In the genomic region with DNA sequence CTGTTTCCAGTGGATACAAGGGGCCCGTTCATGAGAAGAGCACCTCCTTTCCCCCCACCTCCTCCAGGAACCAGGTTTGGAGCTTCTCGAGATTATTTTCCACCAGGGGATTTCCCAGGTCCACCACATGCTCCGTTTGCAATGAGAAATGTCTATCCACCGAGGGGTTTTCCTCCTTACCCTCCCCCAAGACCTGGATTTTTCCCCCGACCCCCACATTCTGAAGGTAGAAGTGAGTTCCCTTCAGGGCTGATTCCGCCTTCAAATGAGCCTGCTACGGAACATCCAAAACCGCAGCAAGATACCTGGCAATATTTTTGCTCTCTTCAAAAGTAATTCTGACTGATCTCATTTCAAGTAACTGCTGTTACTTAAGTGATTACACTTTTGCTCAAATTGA, we compare ENCODE assay signal across 9 cellular contexts. TPM values are rescaled to one million over a fixed set of nuclear protein-coding genes. Genes with fewer than 3 reads are reported as not detected.
DNase-seq lines count a peak whose midpoint lies in the region; ATAC-seq and TF ChIP-seq lines count a peak whose summit lies in the region.
"Not testable (repeated sequence)": the region's sequence is repeated elsewhere in the genome, so short reads cannot be mapped to it uniquely, and the experiment has no call there.
"Had no signal": no experiment of that assay in that cellular context is flagged by ENCODE, and none has a peak within 500 bp of the region (broad histone marks: within the 10 kb centered on the region; RNA-seq: fewer than 3 reads in every experiment).

No MANE protein-coding gene starts in this region.

- intact Hi-C loops in CD4-positive, alpha-beta T cell (cut with DNase I, micrococcal nuclease) = loop anchor here in 1 of 2 experiments (10.0 kb wide), 2 partner anchors 143 to 1787 kb away; a partner anchor contains a TSS
- intact Hi-C loops in activated B cell treated with CpG ODN at 0.5 μM for 24 hours (cut with micrococcal nuclease) = loop anchor here (5.0 kb wide), 2 partner anchors 221 to 1846 kb away; no protein-coding TSS in a partner anchor
- intact Hi-C loops in activated T-helper 1 cell treated with anti-CD3 and anti-CD28 coated beads, Interleukin-12 subunit alpha, Interleukin-12 subunit beta, Interleukin-2, Interleukin-4 antibody, amounts not matched to agents 30 ng/mL and 10 ng/mL and 1 ng/mL, durations not matched to agents 14 hours and 24 hours and 36 hours (cut with micrococcal nuclease) = not testable (repeated sequence)

- not testable (repeated sequence) for H3K9ac ChIP-seq in OCI-LY1 (ENCODE audit: low read length)

- H3K27me3 Mint-ChIP-seq in CD4-positive, alpha-beta T cell; activated B cell treated with CpG ODN at 0.5 μM for 24 hours; activated CD4-positive, alpha-beta memory T cell treated with anti-CD3 and anti-CD28 coated beads, Interleukin-2, amount 10 ng/mL, durations not matched to agents 7 days and 5 days; activated T-helper 1 cell treated with anti-CD3 and anti-CD28 coated beads, Interleukin-12 subunit alpha, Interleukin-12 subunit beta, Interleukin-2, Interleukin-4 antibody, amounts not matched to agents 30 ng/mL and 10 ng/mL and 1 ng/mL, durations not matched to agents 14 hours and 24 hours and 36 hours (ENCODE audit: insufficient read depth); activated naive CD8-positive, alpha-beta T cell; stimulated activated naive CD8-positive, alpha-beta T cell treated with anti-CD3 and anti-CD28 coated beads, Interleukin-15, amount 100 ng/mL, for 72 hours: not testable (repeated sequence)

- not testable (repeated sequence) for H2AFZ ChIP-seq in OCI-LY1 (ENCODE audit: low read length)

- peak overlapping the region; percentile 54 for H3K27ac Mint-ChIP-seq in CD4-positive, alpha-beta T cell
- peak overlapping the region; percentile 30 for H3K27ac Mint-ChIP-seq in activated B cell treated with CpG ODN at 0.5 μM for 24 hours
- peak overlapping the region; percentile 71 for H3K27ac Mint-ChIP-seq in activated CD4-positive, alpha-beta memory T cell treated with anti-CD3 and anti-CD28 coated beads, Interleukin-2, amount 10 ng/mL, durations not matched to agents 7 days and 5 days
- H3K27ac Mint-ChIP-seq in activated T-helper 1 cell treated with anti-CD3 and anti-CD28 coated beads, Interleukin-12 subunit alpha, Interleukin-12 subunit beta, Interleukin-2, Interleukin-4 antibody, amounts not matched to agents 30 ng/mL and 10 ng/mL and 1 ng/mL, durations not matched to agents 14 hours and 24 hours and 36 hours = peak overlapping the region; percentile 85
- peak overlapping the region; percentile 79 for H3K27ac Mint-ChIP-seq in activated naive CD8-positive, alpha-beta T cell
- peak overlapping the region; percentile 94 to 97 for H3K27ac Mint-ChIP-seq in stimulated activated naive CD8-positive, alpha-beta T cell treated with anti-CD3 and anti-CD28 coated beads, Interleukin-15, amount 100 ng/mL, for 72 hours

- H3K79me2 ChIP-seq in OCI-LY1 (ENCODE audit: insufficient read depth, low read length) = not testable (repeated sequence)

- H3K27me3 ChIP-seq in CD4-positive, alpha-beta T cell (ENCODE audit: control insufficient read depth, insufficient read depth, low read length); OCI-LY1 (ENCODE audit: insufficient read depth, low read length): not testable (repeated sequence)

- not testable (repeated sequence) for H3K36me3 ChIP-seq in OCI-LY1 (ENCODE audit: insufficient read depth, low read length)

- not testable (repeated sequence) for DNase-seq in CD4-positive, alpha-beta T cell; activated B cell treated with CpG ODN at 0.5 μM for 24 hours; activated CD4-positive, alpha-beta memory T cell treated with anti-CD3 and anti-CD28 coated beads, Interleukin-2, amount 10 ng/mL, durations not matched to agents 7 days and 5 days; activated T-helper 1 cell treated with anti-CD3 and anti-CD28 coated beads, Interleukin-12 subunit alpha, Interleukin-12 subunit beta, Interleukin-2, Interleukin-4 antibody, amounts not matched to agents 30 ng/mL and 10 ng/mL and 1 ng/mL, durations not matched to agents 14 hours and 24 hours and 36 hours (ENCODE audit: low spot score); stimulated activated naive CD8-positive, alpha-beta T cell treated with anti-CD3 and anti-CD28 coated beads, Interleukin-15, amount 100 ng/mL, for 72 hours
- peak; percentile 22 to 27 for DNase-seq in stimulated activated CD4-positive, alpha-beta T cell treated with anti-CD3 and anti-CD28 coated beads, Interleukin-2, amount 100 ng/mL, for 24 hours

- H3K27ac ChIP-seq in CD4-positive, alpha-beta T cell (ENCODE audit: low read depth, low read length); OCI-LY1 (ENCODE audit: low read depth, low read length, poor library complexity, severe bottlenecking): not testable (repeated sequence)

- POLR2A ChIA-PET in CD4-positive, alpha-beta T cell (lab: Charles Lee) = not testable (repeated sequence)
- POLR2A ChIA-PET in activated B cell treated with CpG ODN at 0.5 μM for 24 hours (lab: Charles Lee) = interaction anchor here (1.0 kb wide), 1 partner anchor 193 kb away, joined by 3 read pairs; no protein-coding TSS in a partner anchor
- POLR2A ChIA-PET in activated CD4-positive, alpha-beta memory T cell treated with anti-CD3 and anti-CD28 coated beads, Interleukin-2, amount 10 ng/mL, durations not matched to agents 7 days and 5 days (lab: Charles Lee) = interaction anchor here (4.1 kb wide), 1 partner anchor 29 kb away, joined by 198 read pairs; a partner anchor contains a TSS

- H3K4me2 ChIP-seq in OCI-LY1 (ENCODE audit: low read length) = peak overlapping the region; percentile 36

- CTCF ChIA-PET in CD4-positive, alpha-beta T cell (lab: Charles Lee); activated CD4-positive, alpha-beta memory T cell treated with anti-CD3 and anti-CD28 coated beads, Interleukin-2, amount 10 ng/mL, durations not matched to agents 7 days and 5 days (lab: Charles Lee): not testable (repeated sequence)
- CTCF ChIA-PET in activated B cell treated with CpG ODN at 0.5 μM for 24 hours (lab: Charles Lee) = interaction anchor here (1.1 kb wide), 1 partner anchor 20 kb away, joined by 3 read pairs; no protein-coding TSS in a partner anchor

- not testable (repeated sequence) for TF ChIP-seq CTCF in CD4-positive, alpha-beta T cell (IDR thresholded peaks at IDR 0.05); OCI-LY1 (IDR thresholded peaks at IDR 0.05; ENCODE audit: low read length); activated B cell treated with CpG ODN at 0.5 μM for 24 hours (IDR thresholded peaks at IDR 0.05)

- not testable (repeated sequence) for ATAC-seq in CD4-positive, alpha-beta T cell (ENCODE audit: poor library complexity); activated B cell treated with CpG ODN at 0.5 μM for 24 hours (ENCODE audit: low read depth); stimulated activated naive CD8-positive, alpha-beta T cell treated with anti-CD3 and anti-CD28 coated beads, Interleukin-15, amount 100 ng/mL, for 72 hours

- H3K36me3 Mint-ChIP-seq in CD4-positive, alpha-beta T cell (ENCODE audit: low read depth) = peaks cover 42% of the 10 kb centered on the region
- peaks cover 27% of the 10 kb centered on the region for H3K36me3 Mint-ChIP-seq in activated B cell treated with CpG ODN at 0.5 μM for 24 hours (ENCODE audit: low read depth)
- H3K36me3 Mint-ChIP-seq in activated CD4-positive, alpha-beta memory T cell treated with anti-CD3 and anti-CD28 coated beads, Interleukin-2, amount 10 ng/mL, durations not matched to agents 7 days and 5 days (ENCODE audit: low read depth); activated naive CD8-positive, alpha-beta T cell: not testable (repeated sequence)
- peaks cover 11% of the 10 kb centered on the region for H3K36me3 Mint-ChIP-seq in activated T-helper 1 cell treated with anti-CD3 and anti-CD28 coated beads, Interleukin-12 subunit alpha, Interleukin-12 subunit beta, Interleukin-2, Interleukin-4 antibody, amounts not matched to agents 30 ng/mL and 10 ng/mL and 1 ng/mL, durations not matched to agents 14 hours and 24 hours and 36 hours (ENCODE audit: low read depth)

- H3K4me1 ChIP-seq in OCI-LY1 (ENCODE audit: insufficient read depth, low read length, severe bottlenecking) = peaks cover 29% of the 10 kb centered on the region

- not testable (repeated sequence) for H3F3A ChIP-seq in OCI-LY1 (ENCODE audit: insufficient read depth, low read length)

- not testable (repeated sequence) for H3K4me3 ChIP-seq in OCI-LY1 (ENCODE audit: low read depth, low read length, poor library complexity, severe bottlenecking)

- H3K9me2 ChIP-seq in OCI-LY1 (ENCODE audit: low read depth, low read length) = not testable (repeated sequence)

- not testable (repeated sequence) for H3K9me3 ChIP-seq in CD4-positive, alpha-beta T cell (ENCODE audit: control insufficient read depth, low read length); OCI-LY1 (ENCODE audit: low read length)

- peaks cover 64% of the 10 kb centered on the region for H3K4me1 Mint-ChIP-seq in CD4-positive, alpha-beta T cell (ENCODE audit: low read depth)
- H3K4me1 Mint-ChIP-seq in activated B cell treated with CpG ODN at 0.5 μM for 24 hours = peaks cover 43% of the 10 kb centered on the region
- peaks cover 50% of the 10 kb centered on the region for H3K4me1 Mint-ChIP-seq in activated CD4-positive, alpha-beta memory T cell treated with anti-CD3 and anti-CD28 coated beads, Interleukin-2, amount 10 ng/mL, durations not matched to agents 7 days and 5 days
- H3K4me1 Mint-ChIP-seq in activated T-helper 1 cell treated with anti-CD3 and anti-CD28 coated beads, Interleukin-12 subunit alpha, Interleukin-12 subunit beta, Interleukin-2, Interleukin-4 antibody, amounts not matched to agents 30 ng/mL and 10 ng/mL and 1 ng/mL, durations not matched to agents 14 hours and 24 hours and 36 hours (ENCODE audit: low read depth) = peaks cover 58% of the 10 kb centered on the region
- peaks cover 53% of the 10 kb centered on the region for H3K4me1 Mint-ChIP-seq in activated naive CD8-positive, alpha-beta T cell (ENCODE audit: low read depth)
- H3K4me1 Mint-ChIP-seq in stimulated activated naive CD8-positive, alpha-beta T cell treated with anti-CD3 and anti-CD28 coated beads, Interleukin-15, amount 100 ng/mL, for 72 hours = peaks cover 52% of the 10 kb centered on the region

- not testable (repeated sequence) for H4K20me1 ChIP-seq in OCI-LY1 (ENCODE audit: insufficient read depth, low read length)

- H3K9me3 Mint-ChIP-seq in CD4-positive, alpha-beta T cell; activated B cell treated with CpG ODN at 0.5 μM for 24 hours; activated CD4-positive, alpha-beta memory T cell treated with anti-CD3 and anti-CD28 coated beads, Interleukin-2, amount 10 ng/mL, durations not matched to agents 7 days and 5 days; activated T-helper 1 cell treated with anti-CD3 and anti-CD28 coated beads, Interleukin-12 subunit alpha, Interleukin-12 subunit beta, Interleukin-2, Interleukin-4 antibody, amounts not matched to agents 30 ng/mL and 10 ng/mL and 1 ng/mL, durations not matched to agents 14 hours and 24 hours and 36 hours; activated naive CD8-positive, alpha-beta T cell (ENCODE audit: low read depth); stimulated activated naive CD8-positive, alpha-beta T cell treated with anti-CD3 and anti-CD28 coated beads, Interleukin-15, amount 100 ng/mL, for 72 hours: not testable (repeated sequence)

- peak overlapping the region; percentile 60 for H3K4me3 Mint-ChIP-seq in CD4-positive, alpha-beta T cell
- not testable (repeated sequence) for H3K4me3 Mint-ChIP-seq in activated B cell treated with CpG ODN at 0.5 μM for 24 hours
- H3K4me3 Mint-ChIP-seq in activated CD4-positive, alpha-beta memory T cell treated with anti-CD3 and anti-CD28 coated beads, Interleukin-2, amount 10 ng/mL, durations not matched to agents 7 days and 5 days = peak overlapping the region; percentile 1
- H3K4me3 Mint-ChIP-seq in activated T-helper 1 cell treated with anti-CD3 and anti-CD28 coated beads, Interleukin-12 subunit alpha, Interleukin-12 subunit beta, Interleukin-2, Interleukin-4 antibody, amounts not matched to agents 30 ng/mL and 10 ng/mL and 1 ng/mL, durations not matched to agents 14 hours and 24 hours and 36 hours = peak overlapping the region; percentile 67
- H3K4me3 Mint-ChIP-seq in activated naive CD8-positive, alpha-beta T cell = peak overlapping the region; percentile 69
- H3K4me3 Mint-ChIP-seq in stimulated activated naive CD8-positive, alpha-beta T cell treated with anti-CD3 and anti-CD28 coated beads, Interleukin-15, amount 100 ng/mL, for 72 hours = peak overlapping the region; percentile 75 to 84

RNA-seq across cellular contexts. Expression of a gene that starts 2.5 kb away (rescaled TPM):
- total RNA-seq in CD4-positive, alpha-beta T cell = 1 to 10 TPM; 4.3 to 5.8 TPM
- 7.8 and 10.1 TPM in 2 replicates for total RNA-seq in activated B cell treated with CpG ODN at 0.5 μM for 24 hours
- total RNA-seq in activated CD4-positive, alpha-beta memory T cell treated with anti-CD3 and anti-CD28 coated beads, Interleukin-2, amount 10 ng/mL, durations not matched to agents 7 days and 5 days = 1 to 10 TPM; 2.5 TPM
- 3.3 and 3.6 TPM in 2 replicates for total RNA-seq in activated T-helper 1 cell treated with anti-CD3 and anti-CD28 coated beads, Interleukin-12 subunit alpha, Interleukin-12 subunit beta, Interleukin-2, Interleukin-4 antibody, amounts not matched to agents 30 ng/mL and 10 ng/mL and 1 ng/mL, durations not matched to agents 14 hours and 24 hours and 36 hours
- total RNA-seq: PC-3 had no signal

RNA-seq across cellular contexts. Expression of a gene that starts 28.0 kb away (rescaled TPM):
- total RNA-seq in CD4-positive, alpha-beta T cell = 10 to 100 TPM; 25.4 to 29.7 TPM
- total RNA-seq in activated B cell treated with CpG ODN at 0.5 μM for 24 hours = 80.6 and 85.0 TPM in 2 replicates
- 10 to 100 TPM; 73.8 to 83.7 TPM for total RNA-seq in activated CD4-positive, alpha-beta memory T cell treated with anti-CD3 and anti-CD28 coated beads, Interleukin-2, amount 10 ng/mL, durations not matched to agents 7 days and 5 days
- 119 and 129 TPM in 2 replicates for total RNA-seq in activated T-helper 1 cell treated with anti-CD3 and anti-CD28 coated beads, Interleukin-12 subunit alpha, Interleukin-12 subunit beta, Interleukin-2, Interleukin-4 antibody, amounts not matched to agents 30 ng/mL and 10 ng/mL and 1 ng/mL, durations not matched to agents 14 hours and 24 hours and 36 hours

Comparison
In these comparisons a context has a peak if more than half of its experiments do, and no peak if none do; other contexts are left out.
1. H3K27ac Mint-ChIP-seq: peak in every context shown above with its lines; median percentile 96 in stimulated activated naive CD8-positive, alpha-beta T cell treated with anti-CD3 and anti-CD28 coated beads, Interleukin-15, amount 100 ng/mL, for 72 hours; 85 in activated T-helper 1 cell treated with anti-CD3 and anti-CD28 coated beads, Interleukin-12 subunit alpha, Interleukin-12 subunit beta, Interleukin-2, Interleukin-4 antibody, amounts not matched to agents 30 ng/mL and 10 ng/mL and 1 ng/mL, durations not matched to agents 14 hours and 24 hours and 36 hours; 79 in activated naive CD8-positive, alpha-beta T cell; 71 in activated CD4-positive, alpha-beta memory T cell treated with anti-CD3 and anti-CD28 coated beads, Interleukin-2, amount 10 ng/mL, durations not matched to agents 7 days and 5 days; 54 in CD4-positive, alpha-beta T cell; 30 in activated B cell treated with CpG ODN at 0.5 μM for 24 hours.